ENCODE assay signal across 17 cellular contexts in genomic region chr2:141271346-141271745, GRCh38.
"Had no signal": no experiment of that assay in that cellular context is flagged by ENCODE, and none has a peak within 500 bp of the region (broad histone marks: within the 10 kb centered on the region; RNA-seq: fewer than 3 reads in every experiment).

No MANE protein-coding gene starts in this region.

- DNase-seq: activated CD4-positive, alpha-beta T cell treated with anti-CD3 and anti-CD28 coated beads, Interleukin-2, amount 50 U/mL, for 1 hour; activated CD4-positive, CD25-positive, alpha-beta regulatory T cell treated with anti-CD3 and anti-CD28 coated beads, Interleukin-2, amount 50 U/mL, for 72 hours; activated CD8-positive, alpha-beta memory T cell treated with anti-CD3 and anti-CD28 coated beads, Interleukin-2, amount 50 U/mL, for 4 hours; activated effector memory CD4-positive, alpha-beta T cell treated with Interleukin-2 at 50 U/mL for 16 hours; activated naive CD4-positive, alpha-beta T cell treated with anti-CD3 and anti-CD28 coated beads, Interleukin-2, amount 50 U/mL, for 16 hours; activated T-cell treated with anti-CD3 and anti-CD28 coated beads, Interleukin-2, amount 50 U/mL, for 4 hours; dermis blood vessel endothelial cell; effector memory CD4-positive, alpha-beta T cell; glutamatergic neuron; hippocampal formation; stimulated activated CD4-positive, alpha-beta T cell treated with anti-CD3 and anti-CD28 coated beads, Interleukin-4, amount 100 ng/mL, for 1 hour; stomach; trophoblast cell had no signal

- H3K4me3 ChIP-seq: esophagus muscularis mucosa, right atrium auricular region, skin epidermis, stomach, vagina had no signal
